ENCODE assay signal across 8 cellular contexts in genomic region chr16:1310832-1311200, GRCh38.
DNase-seq lines count a peak whose midpoint lies in the region; ATAC-seq lines count a peak whose summit lies in the region.

No MANE protein-coding gene starts in this region.

- peak overlapping the region in 17 of 21 experiments; percentile 39 to 100 (median 83) for H3K27ac ChIP-seq in skin epidermis

- ATAC-seq in GM19455 (IDR thresholded peaks at IDR 0.05; ENCODE audit: unreplicated experiment), result no peak
- no peak for ATAC-seq in HG02678 (IDR thresholded peaks at IDR 0.05; ENCODE audit: unreplicated experiment)

- DNase-seq in activated T-cell treated with anti-CD3 and anti-CD28 coated beads, Interleukin-2, amount 50 U/mL, for 1 hour, result peak; percentile 35
- DNase-seq in activated T-cell treated with anti-CD3 and anti-CD28 coated beads for 4 hours, result no peak
- DNase-seq in activated CD4-positive, alpha-beta T cell treated with anti-CD3 and anti-CD28 coated beads, Interleukin-2, amount 50 U/mL, for 1 hour, result peak; percentile 24
- peak; percentile 32 for DNase-seq in glomerular visceral epithelial cell (ENCODE audit: extremely low spot score)
- DNase-seq in NCI-H1930 (lab: John Stamatoyannopoulos, UW), result no peak

- H3K4me3 ChIP-seq in skin epidermis, result peak overlapping the region; percentile 46 to 86 (median 80)

Comparison
In these comparisons a context has a peak if more than half of its experiments do, and no peak if none do; other contexts are left out.
1. DNase-seq: peak in activated T-cell treated with anti-CD3 and anti-CD28 coated beads, Interleukin-2, amount 50 U/mL, for 1 hour (single experiment), activated CD4-positive, alpha-beta T cell treated with anti-CD3 and anti-CD28 coated beads, Interleukin-2, amount 50 U/mL, for 1 hour (single experiment) and glomerular visceral epithelial cell (single experiment); none in activated T-cell treated with anti-CD3 and anti-CD28 coated beads for 4 hours (single experiment) and NCI-H1930 (0 of 2).